ENCODE assay signal across 21 cellular contexts in genomic region chr13:47170971-47171370, GRCh38.
"Had no signal": no experiment of that assay in that cellular context is flagged by ENCODE, and none has a peak within 500 bp of the region (broad histone marks: within the 10 kb centered on the region; RNA-seq: fewer than 3 reads in every experiment).

No MANE protein-coding gene starts in this region.

- H3K4me3 Mint-ChIP-seq: dendritic cell treated with granulocyte-macrophage colony-stimulating factor and Interleukin-4, amounts not matched to agents 40 ng/mL and 50 ng/mL, for 4 days; effector memory CD8-positive, alpha-beta T cell; endodermal cell had no signal

- H3K27ac ChIP-seq: epithelial cell of prostate, esophagus squamous epithelium, gastrocnemius medialis, heart right ventricle, left lung, lower lobe of right lung had no signal

- H3K36me3 ChIP-seq: esophagus squamous epithelium, gastrocnemius medialis, heart right ventricle, left lung, lower lobe of right lung had no signal

- H3K4me1 Mint-ChIP-seq: endodermal cell had no signal

- DNase-seq: cortex of kidney; effector CD8-positive, alpha-beta T cell; effector memory CD8-positive, alpha-beta T cell; endodermal cell; erythroblast; esophagus squamous epithelium; foreskin melanocyte; gastrocnemius medialis; glutamatergic neuron; head of caudate nucleus; heart right ventricle; hippocampal formation; left cardiac atrium; left lung; left ventricle myocardium superior; lower lobe of right lung; mesendoderm; midbrain had no signal

- ATAC-seq: effector memory CD8-positive, alpha-beta T cell; esophagus mucosa; gastrocnemius medialis; heart right ventricle; left cardiac atrium; left lung; left ventricle myocardium superior; lower lobe of right lung had no signal

- H3K9me3 ChIP-seq: esophagus squamous epithelium, gastrocnemius medialis, heart right ventricle, left lung, lower lobe of right lung had no signal

- H3K27me3 Mint-ChIP-seq: dendritic cell treated with granulocyte-macrophage colony-stimulating factor and Interleukin-4, amounts not matched to agents 40 ng/mL and 50 ng/mL, for 4 days; effector memory CD8-positive, alpha-beta T cell had no signal

- H3K4me1 ChIP-seq: esophagus squamous epithelium, gastrocnemius medialis, left lung, lower lobe of right lung had no signal

- H3K4me3 ChIP-seq: esophagus squamous epithelium, gastrocnemius medialis, heart right ventricle, left lung, lower lobe of right lung had no signal

- H3K27me3 ChIP-seq: esophagus squamous epithelium, gastrocnemius medialis, heart right ventricle, left lung had no signal

- H3K27ac Mint-ChIP-seq: dendritic cell treated with granulocyte-macrophage colony-stimulating factor and Interleukin-4, amounts not matched to agents 40 ng/mL and 50 ng/mL, for 4 days; effector memory CD8-positive, alpha-beta T cell; endodermal cell had no signal

- H3K9me3 Mint-ChIP-seq: dendritic cell treated with granulocyte-macrophage colony-stimulating factor and Interleukin-4, amounts not matched to agents 40 ng/mL and 50 ng/mL, for 4 days; endodermal cell had no signal
